11 cellular contexts compared by ENCODE assay signal in the genomic region with DNA sequence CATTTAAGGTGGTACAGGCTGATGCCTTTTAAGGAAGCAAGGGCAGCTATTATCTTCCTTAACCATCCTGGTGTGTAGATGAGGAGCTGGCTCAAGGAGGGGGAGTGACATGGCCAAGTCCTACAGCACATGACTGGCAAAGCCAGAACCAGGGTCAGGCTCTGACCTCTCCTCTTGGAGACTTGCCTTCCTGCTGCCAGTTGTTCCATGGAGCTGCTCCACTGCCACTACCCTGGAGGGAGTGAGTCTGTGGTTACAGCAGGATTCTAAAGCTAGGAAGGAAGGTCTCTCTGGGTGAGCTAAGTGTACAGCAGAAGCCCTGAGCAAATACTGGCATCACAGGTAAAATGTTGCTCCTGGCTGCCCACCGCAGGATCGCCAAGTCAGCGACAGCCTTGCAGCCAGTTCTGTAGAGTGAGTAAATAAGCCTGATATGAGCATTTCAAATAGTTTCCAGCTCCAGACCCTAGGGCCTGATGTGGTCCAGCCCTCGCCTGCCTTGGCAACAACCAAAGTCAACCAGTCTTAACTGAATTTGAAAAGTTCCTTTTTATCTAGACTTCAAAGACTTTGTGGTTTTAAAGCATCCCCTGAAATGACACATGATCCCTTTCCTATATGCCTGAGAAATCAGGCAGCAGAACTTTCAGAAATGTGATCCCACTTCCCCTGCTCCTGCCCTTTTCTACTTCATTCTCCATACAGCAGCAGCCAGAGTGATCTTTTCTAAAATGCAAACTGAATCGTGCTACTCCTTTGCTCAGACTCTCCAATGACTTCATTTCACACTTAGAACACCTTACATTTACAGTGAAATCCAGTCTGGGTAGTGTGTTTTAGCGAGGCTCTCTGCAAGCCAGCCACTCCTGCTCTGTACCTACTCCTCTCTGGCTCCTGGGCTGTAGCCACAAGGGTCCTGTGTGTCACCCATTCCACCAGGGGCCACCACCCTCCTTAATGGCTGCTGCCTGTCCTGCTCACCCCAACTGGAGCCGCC.
DNase-seq lines count a peak whose midpoint lies in the region; ATAC-seq and TF ChIP-seq lines count a peak whose summit lies in the region.
"Had no signal": no experiment of that assay in that cellular context is flagged by ENCODE, and none has a peak within 500 bp of the region (broad histone marks: within the 10 kb centered on the region; RNA-seq: fewer than 3 reads in every experiment).

No MANE protein-coding gene starts in this region.

- no peaks in the 10 kb centered on the region for H3K27me3 Mint-ChIP-seq in activated naive CD8-positive, alpha-beta T cell treated with anti-CD3 and anti-CD28 coated beads, Interleukin-2, amount 50 U/mL, for 24 hours
- H3K27me3 Mint-ChIP-seq in HFFc6 (ENCODE audit: insufficient read depth): peaks cover 2% of the 10 kb centered on the region; the same call in 1 of the 2 replicates

- H3K4me3 Mint-ChIP-seq in activated naive CD8-positive, alpha-beta T cell treated with anti-CD3 and anti-CD28 coated beads, Interleukin-2, amount 50 U/mL, for 24 hours: no peak overlapping the region
- no peak overlapping the region for H3K4me3 Mint-ChIP-seq in HFFc6

- DNase-seq in DMS 273 treated with DMSO at 0.1 percent for 48 hours (lab: John Stamatoyannopoulos, UW): peak; percentile 33
- peak; percentile 83 for DNase-seq in M059J (ENCODE audit: low read depth)
- DNase-seq in activated naive CD8-positive, alpha-beta T cell treated with anti-CD3 and anti-CD28 coated beads, Interleukin-2, amount 50 U/mL, for 24 hours: no peak
- DNase-seq in myocyte (ENCODE audit: low read depth): peak; percentile 87
- no peak for DNase-seq in HFFc6
- DNase-seq in dermis blood vessel endothelial cell: no peak
- no peak for DNase-seq in posterior vena cava (ENCODE audit: low spot score)
- DNase-seq: GDM1, NCI-H2227 treated with DMSO at 0.1 percent for 48 hours, occipital lobe had no signal

- peaks cover 25% of the 10 kb centered on the region for H3K4me1 Mint-ChIP-seq in activated naive CD8-positive, alpha-beta T cell treated with anti-CD3 and anti-CD28 coated beads, Interleukin-2, amount 50 U/mL, for 24 hours
- H3K4me1 Mint-ChIP-seq in HFFc6 (ENCODE audit: low read depth): peaks cover 72% of the 10 kb centered on the region

- peaks cover 22% of the 10 kb centered on the region for H3K36me3 Mint-ChIP-seq in activated naive CD8-positive, alpha-beta T cell treated with anti-CD3 and anti-CD28 coated beads, Interleukin-2, amount 50 U/mL, for 24 hours (ENCODE audit: low read depth)
- H3K36me3 Mint-ChIP-seq in HFFc6 (ENCODE audit: low read depth): peaks cover 28% of the 10 kb centered on the region

- no peaks in the 10 kb centered on the region for H3K9me3 Mint-ChIP-seq in activated naive CD8-positive, alpha-beta T cell treated with anti-CD3 and anti-CD28 coated beads, Interleukin-2, amount 50 U/mL, for 24 hours
- no peaks in the 10 kb centered on the region for H3K9me3 Mint-ChIP-seq in HFFc6

- intact Hi-C loops in posterior vena cava (cut with DNase I): no loop called here

- no peak for TF ChIP-seq CTCF in HFFc6 (IDR thresholded peaks at IDR 0.05)

- ATAC-seq in activated naive CD8-positive, alpha-beta T cell treated with anti-CD3 and anti-CD28 coated beads, Interleukin-2, amount 50 U/mL, for 24 hours: peak; percentile 54
- no peak for ATAC-seq in GM19351 (IDR thresholded peaks at IDR 0.05; ENCODE audit: unreplicated experiment)

- no peak overlapping the region for H3K27ac Mint-ChIP-seq in activated naive CD8-positive, alpha-beta T cell treated with anti-CD3 and anti-CD28 coated beads, Interleukin-2, amount 50 U/mL, for 24 hours
- H3K27ac Mint-ChIP-seq in HFFc6: no peak overlapping the region; the same call in 1 of the 2 replicates

Comparison
In these comparisons a context has a peak if more than half of its experiments do, and no peak if none do; other contexts are left out.
1. DNase-seq: peak in DMS 273 treated with DMSO at 0.1 percent for 48 hours (single experiment), M059J (single experiment) and myocyte (single experiment); none in activated naive CD8-positive, alpha-beta T cell treated with anti-CD3 and anti-CD28 coated beads, Interleukin-2, amount 50 U/mL, for 24 hours (single experiment), HFFc6 (single experiment), dermis blood vessel endothelial cell (single experiment) and posterior vena cava (single experiment).